Comparison of ENCODE assay signal across 8 cellular contexts in genomic region chr3:49093853-49094767, GRCh38. TPM values are rescaled to one million over a fixed set of nuclear protein-coding genes. Genes with fewer than 3 reads are reported as not detected.
DNase-seq lines count a peak whose midpoint lies in the region; ATAC-seq and TF ChIP-seq lines count a peak whose summit lies in the region.

Gene QRICH1, minus strand, starts transcription at chr3:49094071. Its CDS starts 17,054 bp downstream, at chr3:49077017.

- H3K9me3 ChIP-seq in BE2C, result no peaks in the 10 kb centered on the region

- H3K4me1 ChIP-seq in BE2C, result peaks cover 5% of the 10 kb centered on the region

- H3K27me3 ChIP-seq in BE2C, result no peaks in the 10 kb centered on the region
- H3K27me3 ChIP-seq in kidney epithelial cell (ENCODE audit: control insufficient read depth, insufficient read depth, low read length), result no peaks in the 10 kb centered on the region

- peak; percentile 87 for TF ChIP-seq POLR2A in GM19193 (IDR thresholded peaks at IDR 0.05; ENCODE audit: extremely low read depth, insufficient read depth, insufficient read length)

- H3K4me3 ChIP-seq in BE2C (ENCODE audit: low read depth, low read length) (peak within 1 kb of the TSS; percentile 86), kidney epithelial cell (ENCODE audit: low read depth, low read length) (peak within 1 kb of the TSS; percentile 54)

- DNase-seq in BE2C, result peak; percentile 92
- DNase-seq in NCI-H510A (lab: John Stamatoyannopoulos, UW), result peak; percentile 92
- peak; percentile 92 for DNase-seq in activated CD4-positive, alpha-beta T cell treated with anti-CD3 and anti-CD28 coated beads for 1 hour
- DNase-seq in cerebellum (ENCODE audit: low spot score), result peak; percentile 96
- DNase-seq in kidney epithelial cell (ENCODE audit: low read depth), result peak; percentile 88
- peak; percentile 94 to 97 for DNase-seq in stimulated activated CD4-positive, alpha-beta T cell treated with anti-CD3 and anti-CD28 coated beads, Interleukin-15, amount 100 ng/mL, for 48 hours (ENCODE audit: low read depth in 2 of 2)

- TF ChIP-seq CTCF in BE2C (IDR thresholded peaks at IDR 0.05; ENCODE audit: low read depth, low read length), result peak; percentile 51
- peak; percentile 69 for TF ChIP-seq CTCF in kidney epithelial cell (IDR thresholded peaks at IDR 0.05; ENCODE audit: insufficient read depth, low read length, poor library complexity, severe bottlenecking)

- peaks cover 10% of the 10 kb centered on the region for H3K36me3 ChIP-seq in BE2C
- no peaks in the 10 kb centered on the region for H3K36me3 ChIP-seq in kidney epithelial cell (ENCODE audit: control insufficient read depth, insufficient read depth, low read length)

- peak; percentile 78 for ATAC-seq in HG03439 (IDR thresholded peaks at IDR 0.05; ENCODE audit: unreplicated experiment)

RNA-seq across cellular contexts. Expression of gene QRICH1, which starts in this region (rescaled TPM):
- 72.3 TPM for polyA plus RNA-seq in BE2C (2012; ENCODE audit: insufficient read depth, insufficient read length, low read depth)
- 66.5 TPM for total RNA-seq in cerebellum
- total RNA-seq in kidney epithelial cell, result 56.0 and 75.6 TPM in 2 replicates

Comparison
In these comparisons a context has a peak if more than half of its experiments do, and no peak if none do; other contexts are left out.
1. Peak in every context shown above with its lines: DNase-seq, ATAC-seq and H3K4me3 ChIP-seq.